23 cellular contexts compared by ENCODE assay signal in genomic region chr15:74234598-74234875, GRCh38. TPM values are rescaled to one million over a fixed set of nuclear protein-coding genes. Genes with fewer than 3 reads are reported as not detected.
DNase-seq lines count a peak whose midpoint lies in the region; FAIRE-seq and TF ChIP-seq lines count a peak whose summit lies in the region.
"Had no signal": no experiment of that assay in that cellular context is flagged by ENCODE, and none has a peak within 500 bp of the region (broad histone marks: within the 10 kb centered on the region; RNA-seq: fewer than 3 reads in every experiment).

No MANE protein-coding gene starts in this region.

- peak; percentile 23 for DNase-seq in NCI-H510A treated with DMSO at 0.1 percent for 48 hours (lab: John Stamatoyannopoulos, UW)
- no peak for DNase-seq in NCI-H510A (lab: John Stamatoyannopoulos, UW)
- DNase-seq in NCI-H69 (lab: John Stamatoyannopoulos, UW), result peak; percentile 66
- DNase-seq in H1 (ENCODE audit: low read depth in 1 of 2, low spot score in 2 of 2), result no peak
- no peak for DNase-seq in transverse colon
- no peak for DNase-seq in G401 (ENCODE audit: low spot score)
- no peak for DNase-seq in SW480 (ENCODE audit: low spot score)
- DNase-seq: DMS79, MG63, NCI-H1436, NCI-H2029, NCI-H2171, NCI-H345, NCI-H526, Right ventricle myocardium superior, SW 1271 had no signal

- no peak for TF ChIP-seq POLR2A in H1 (IDR thresholded peaks at IDR 0.05; ENCODE audit: control extremely low read depth in 1 of 2, low read depth in 2 of 2, low read length in 2 of 2)
- no peak for TF ChIP-seq POLR2A in transverse colon (IDR thresholded peaks at IDR 0.05)

- CTCF ChIA-PET in H1 (lab: Charles Lee; ENCODE audit: partially characterized antibody), result interaction anchor here (0.6 to 3.8 kb wide), 14 partner anchors 9 to 100 kb away, joined by 3 to 24 read pairs (median 4); no protein-coding TSS in a partner anchor

- H2BK5ac ChIP-seq in H1 (ENCODE audit: low read depth, low read length), result no peak overlapping the region

- no peaks in the 10 kb centered on the region for H3K79me1 ChIP-seq in H1 (ENCODE audit: low read depth, low read length)

- no peak overlapping the region for H4K8ac ChIP-seq in H1 (ENCODE audit: extremely low read depth, insufficient read depth, low read length)

- WGBS in H1 (ENCODE audit: extremely low coverage in 1 of 2, insufficient coverage in 1 of 2, insufficient read length in 1 of 2, insufficient replicate concordance in 2 of 2, low coverage in 1 of 2, low lambda C conversion rate in 2 of 2, missing lambda C conversion rate in 1 of 2), 2 experiments, result 90% methylated on average over 9 of the region's 9 CpGs; no CpG with 5 or more reads in 1 of the 2 experiments
- 60 to 66% methylated on average over 1 to 9 of the region's 9 CpGs for WGBS in transverse colon (ENCODE audit: low coverage in 1 of 2), 2 donors

- in situ Hi-C loops in transverse colon (cut with MboI; ENCODE audit: low pct_ligation_motif_present in 1 of 4, low pct_unique_long_range_greater_than_20kb in 1 of 4, low sequenced_read_pairs in 3 of 4) (no loop called here), G401 (cut with HindIII; ENCODE audit: low sequenced_read_pairs) (no loop called here)

- TF ChIP-seq CTCF in H1 (IDR thresholded peaks at IDR 0.05; ENCODE audit: control extremely low read depth in 1 of 3, insufficient read depth in 1 of 3, low read depth in 1 of 3, low read length in 3 of 3) (no peak), transverse colon (IDR thresholded peaks at IDR 0.05) (no peak)

- H3K9me3 ChIP-seq in H1 (ENCODE audit: insufficient read depth in 2 of 2, low read depth in 1 of 2, low read length in 1 of 2) (no peaks in the 10 kb centered on the region), transverse colon (no peaks in the 10 kb centered on the region)
- H3K9me3 ChIP-seq: MG63 had no signal

- H2AK5ac ChIP-seq in H1 (ENCODE audit: low read depth, low read length), result no peak overlapping the region

- POLR2A ChIA-PET in H1 (lab: Charles Lee; ENCODE audit: partially characterized antibody), result interaction anchor here (1.1 kb wide), 1 partner anchor 59 kb away, joined by 3 read pairs; no protein-coding TSS in a partner anchor

- H4K20me1 ChIP-seq in H1 (replicated peaks in 1 of 2; ENCODE audit: control insufficient read depth in 1 of 2, insufficient read depth in 2 of 2, low read length in 2 of 2), result no peaks in the 10 kb centered on the region

- H3K14ac ChIP-seq in H1 (ENCODE audit: insufficient read length), result no peak overlapping the region

- H4K5ac ChIP-seq in H1 (ENCODE audit: insufficient read length, low read depth, low read length), result no peak overlapping the region

- H3K56ac ChIP-seq in H1 (replicated peaks; ENCODE audit: insufficient read length, low read depth, low read length), result no peak overlapping the region

- no peak overlapping the region for H3K27ac ChIP-seq in H1 (ENCODE audit: low read depth, low read length)
- H3K27ac ChIP-seq in temporal lobe (ENCODE audit: low read depth, low read length), result peak overlapping the region; percentile 22
- H3K27ac ChIP-seq in transverse colon, result no peak overlapping the region
- H3K27ac ChIP-seq: HL-60 had no signal

- H3K23ac ChIP-seq in H1 (ENCODE audit: insufficient read length), result no peak overlapping the region

- no peak overlapping the region for H2BK20ac ChIP-seq in H1 (ENCODE audit: low read length)

- peak overlapping the region; percentile 48; the same call in 1 of the 2 replicates for H3K18ac ChIP-seq in H1 (ENCODE audit: extremely low read depth, low read length)

- TF ChIP-seq EP300 in H1 (IDR thresholded peaks at IDR 0.05; ENCODE audit: borderline replicate concordance in 1 of 2, low read depth in 2 of 2, low read length in 2 of 2) (no peak), transverse colon (IDR thresholded peaks at IDR 0.05; ENCODE audit: low read depth) (no peak)

- FAIRE-seq in H1 (lab: Jason Lieb, UNC), result no peak
- FAIRE-seq: HepG2, K562 had no signal

- H3K79me2 ChIP-seq in H1 (ENCODE audit: control insufficient read depth in 1 of 2, insufficient read depth in 2 of 2, low read length in 2 of 2), result no peaks in the 10 kb centered on the region

- peaks cover 0 to 12% (median 7%) of the 10 kb centered on the region in 4 experiments; a peak in 3 of 7 replicates for H3K27me3 ChIP-seq in H1 (replicated peaks in 1 of 4; ENCODE audit: control insufficient read depth in 3 of 4, extremely low read depth in 1 of 4, insufficient read depth in 3 of 4, low read length in 3 of 4)
- no peaks in the 10 kb centered on the region for H3K27me3 ChIP-seq in transverse colon
- H3K27me3 ChIP-seq: MG63 had no signal

- H2BK15ac ChIP-seq in H1 (ENCODE audit: low read length), result no peak overlapping the region; the same call in 1 of the 2 replicates

- H2BK12ac ChIP-seq in H1 (ENCODE audit: low read depth, low read length), result 0 out of 2 replicates have a peak overlapping the region, but pooled peaks have one; percentile 6

- no peaks in the 10 kb centered on the region for H3K36me3 ChIP-seq in H1 (ENCODE audit: control insufficient read depth in 2 of 4, insufficient read depth in 4 of 4, low read length in 3 of 4)
- no peaks in the 10 kb centered on the region for H3K36me3 ChIP-seq in transverse colon
- H3K36me3 ChIP-seq: MG63 had no signal

- H3K4me1 ChIP-seq in H1 (replicated peaks in 1 of 4; ENCODE audit: control insufficient read depth in 3 of 4, insufficient read depth in 4 of 4, low read length in 3 of 4), result peaks cover 0 to 21% (median 10%) of the 10 kb centered on the region in 4 experiments; a peak in 6 of 7 replicates
- H3K4me1 ChIP-seq in transverse colon, result peaks cover 0 to 12% (median 7%) of the 10 kb centered on the region in 4 donors

- intact Hi-C loops in transverse colon (cut with DNase I; ENCODE audit: low total_unique reads), result loop anchor here (10.0 kb wide), 1 partner anchor 80 kb away; no protein-coding TSS in a partner anchor

- no peak for TF ChIP-seq RAD21 in H1 (IDR thresholded peaks at IDR 0.05 in 1 of 2, conservative IDR thresholded peaks at IDR 0.05 in 1 of 2; ENCODE audit: low read depth in 2 of 2, low read length in 2 of 2)

- H4K91ac ChIP-seq in H1 (replicated peaks; ENCODE audit: insufficient read length, low read length), result no peak overlapping the region

- no peak overlapping the region for H3K4ac ChIP-seq in H1 (replicated peaks; ENCODE audit: insufficient read length, low read depth, low read length)

- no peak overlapping the region for H3K9ac ChIP-seq in H1 (replicated peaks in 1 of 4; ENCODE audit: extremely low read depth in 1 of 4, low read depth in 3 of 4, low read length in 3 of 4)

- H3K23me2 ChIP-seq in H1 (ENCODE audit: low read depth, low read length), result 0 out of 2 replicates have a peak, but pooled peaks cover 2% of the 10 kb centered on the region

- no peak overlapping the region for H3K4me2 ChIP-seq in H1 (ENCODE audit: insufficient read depth in 1 of 2, low read depth in 2 of 2, low read length in 2 of 2)

- no peak overlapping the region for H3K4me3 ChIP-seq in H1 (ENCODE audit: extremely low read depth in 1 of 4, insufficient read depth in 2 of 4, low read depth in 3 of 4, low read length in 4 of 4)
- no peak overlapping the region for H3K4me3 ChIP-seq in transverse colon
- H3K4me3 ChIP-seq: K562, MG63 had no signal

- H2BK120ac ChIP-seq in H1 (replicated peaks; ENCODE audit: low read depth, low read length), result no peak overlapping the region

- H2AFZ ChIP-seq in H1 (ENCODE audit: low read length), result no peak overlapping the region

TF ChIP-seq in H1, 55 proteins besides CTCF, POLR2A, EP300 and RAD21:
- TF ChIP-seq TAF7 (optimal IDR thresholded peaks at IDR 0.05; ENCODE audit: borderline replicate concordance, low read depth, low read length) (no peak), JUN (IDR thresholded peaks at IDR 0.05; ENCODE audit: low read depth, low read length) (no peak), ASH2L (IDR thresholded peaks at IDR 0.05; ENCODE audit: low read length) (no peak), SRF (IDR thresholded peaks at IDR 0.05; ENCODE audit: low read depth, low read length) (no peak), SIN3A (conservative IDR thresholded peaks at IDR 0.05 in 1 of 2, IDR thresholded peaks at IDR 0.05 in 1 of 2; ENCODE audit: low read depth in 1 of 2, low read length in 2 of 2) (no peak), SIRT6 (IDR thresholded peaks at IDR 0.05; ENCODE audit: low read length) (no peak), TAF1 (IDR thresholded peaks at IDR 0.05; ENCODE audit: low read depth, low read length) (no peak), TCF12 (IDR thresholded peaks at IDR 0.05; ENCODE audit: low read depth, low read length) (no peak), TBP (IDR thresholded peaks at IDR 0.05; ENCODE audit: low read depth, low read length) (no peak), NRF1 (IDR thresholded peaks at IDR 0.05; ENCODE audit: low read depth, low read length) (no peak)

RNA-seq across cellular contexts. Expression of gene CCDC33, which starts 1.6 kb away (rescaled TPM):
- total RNA-seq in H1 (2021; fragmentation: NEBNext Ultra II Directional; extraction: Animal tissue kit (Norgen Biotek cat#: 25700)), result 1.0 and 2.0 TPM in 2 replicates
- 2.7 and 3.3 TPM in 2 replicates for polyA plus RNA-seq in H1 (2011; rRNA removed)
- 4.3 TPM for polyA plus RNA-seq in H1 (2011; cell fraction: cytosol; rRNA removed)
- 3.7 TPM for polyA plus RNA-seq in H1 (2011; cell fraction: nucleus; rRNA removed)
- 2.1 to 3.9 TPM (median 3.0 TPM) in 4 replicates for polyA plus RNA-seq in H1 (2012, experiment 1 of 2)
- polyA plus RNA-seq in H1 (2012, experiment 2 of 2), result 1.3 TPM
- polyA plus RNA-seq in H1 (2013, experiment 1 of 2), result 2.0 TPM
- polyA plus RNA-seq in H1 (2013, experiment 2 of 2), result 1.5 TPM
- polyA minus RNA-seq in H1 (2011; rRNA and poly(A)+ RNA removed), result 0.61 and 2.4 TPM in 2 replicates
- 3.3 TPM for polyA minus RNA-seq in H1 (2011; cell fraction: cytosol; rRNA and poly(A)+ RNA removed)
- 11.1 TPM for polyA minus RNA-seq in H1 (2011; cell fraction: nucleus; rRNA and poly(A)+ RNA removed)
- total RNA-seq in temporal lobe, result 0.25 TPM
- total RNA-seq in transverse colon, result under 1 TPM in 1 of 4 donors, not detected in 3; 0.16 TPM
- 3.5 and 16.8 TPM in 2 replicates for total RNA-seq in G401 (2014; rRNA removed; shearing (Covaris generic))
- total RNA-seq: A172, HepG2, LHCN-M2, Right ventricle myocardium superior, SK-MEL-5 had no signal

RNA-seq across cellular contexts. Expression of gene STRA6, which starts 31.9 kb away (rescaled TPM):
- total RNA-seq in H1 (2021; fragmentation: NEBNext Ultra II Directional; extraction: Animal tissue kit (Norgen Biotek cat#: 25700)), result 7.6 and 9.3 TPM in 2 replicates
- 14.5 and 21.0 TPM in 2 replicates for polyA plus RNA-seq in H1 (2011; rRNA removed)
- polyA plus RNA-seq in H1 (2011; cell fraction: cytosol; rRNA removed), result 11.5 TPM
- polyA plus RNA-seq in H1 (2011; cell fraction: nucleus; rRNA removed), result 54.5 TPM
- polyA plus RNA-seq in H1 (2012, experiment 1 of 2), result 9.8 to 16.3 TPM (median 13.8 TPM) in 4 replicates
- 11.1 TPM for polyA plus RNA-seq in H1 (2012, experiment 2 of 2)
- 15.0 TPM for polyA plus RNA-seq in H1 (2013, experiment 1 of 2)
- polyA plus RNA-seq in H1 (2013, experiment 2 of 2), result 14.0 TPM
- polyA minus RNA-seq in H1 (2011; rRNA and poly(A)+ RNA removed), result 13.8 and 14.4 TPM in 2 replicates
- 7.7 TPM for polyA minus RNA-seq in H1 (2011; cell fraction: cytosol; rRNA and poly(A)+ RNA removed)
- polyA minus RNA-seq in H1 (2011; cell fraction: nucleus; rRNA and poly(A)+ RNA removed), result 39.6 TPM
- 4.4 TPM for total RNA-seq in temporal lobe
- total RNA-seq in transverse colon, result not detected
- total RNA-seq in G401 (2014; rRNA removed; shearing (Covaris generic)), result 17.2 and 23.9 TPM in 2 replicates
- total RNA-seq: LHCN-M2, Right ventricle myocardium superior, SK-MEL-5 had no signal

Comparison
In these comparisons a context has a peak if more than half of its experiments do, and no peak if none do; other contexts are left out.
1. DNase-seq: peak in NCI-H510A treated with DMSO at 0.1 percent for 48 hours (single experiment) and NCI-H69 (single experiment); none in NCI-H510A (single experiment), H1 (0 of 2), transverse colon (single experiment), G401 (single experiment) and SW480 (single experiment).